ENCODE assay signal across 14 cellular contexts in the genomic region with DNA sequence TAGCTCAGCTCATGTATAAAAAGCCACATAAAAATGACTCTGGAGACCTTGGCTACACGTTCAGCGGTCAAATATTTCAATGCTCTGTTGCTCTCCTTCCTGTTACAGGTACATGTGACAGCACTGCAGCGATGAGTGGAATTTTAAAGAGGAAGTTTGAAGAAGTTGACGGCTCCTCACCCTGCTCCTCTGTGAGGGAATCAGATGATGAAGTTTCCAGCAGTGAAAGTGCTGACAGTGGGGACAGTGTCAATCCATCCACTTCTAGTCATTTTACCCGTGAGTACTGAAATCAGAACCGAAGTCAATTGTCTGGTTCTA.
A peak's percentile ranks its signal among the peaks of the same experiment; 100 is the strongest.
DNase-seq lines count a peak whose midpoint lies in the region; ATAC-seq, FAIRE-seq and TF ChIP-seq lines count a peak whose summit lies in the region.
"Had no signal": no experiment of that assay in that cellular context is flagged by ENCODE, and none has a peak within 500 bp of the region (broad histone marks: within the 10 kb centered on the region; RNA-seq: fewer than 3 reads in every experiment).

No MANE protein-coding gene starts in this region.

- peak overlapping the region in 1 of 2 donors; percentile 40 for H3K9ac ChIP-seq in kidney (ENCODE audit: low read length in 2 of 2)

- H3K27ac ChIP-seq in kidney (ENCODE audit: low read depth in 2 of 2, low read length in 2 of 2), result peak overlapping the region in 1 of 2 donors; percentile 19
- H3K27ac ChIP-seq in PC-9, result no peak overlapping the region
- H3K27ac ChIP-seq: heart right ventricle, tibial artery had no signal

- ATAC-seq in GM21529 (IDR thresholded peaks at IDR 0.05; ENCODE audit: unreplicated experiment), result peak; percentile 98
- ATAC-seq in HG03196 (IDR thresholded peaks at IDR 0.05; ENCODE audit: unreplicated experiment), result peak; percentile 95
- ATAC-seq: heart right ventricle; naive thymus-derived CD4-positive, alpha-beta T cell had no signal

- FAIRE-seq in GM18507 (lab: Jason Lieb, UNC) (peak; percentile 69), kidney (lab: Jason Lieb, UNC) (no peak)
- FAIRE-seq: colon had no signal

- H3K4me1 ChIP-seq in kidney (ENCODE audit: control insufficient read depth in 1 of 2, insufficient read depth in 1 of 2, low read depth in 1 of 2, low read length in 2 of 2), result no peaks in the 10 kb centered on the region
- H3K4me1 ChIP-seq in PC-9 (replicated peaks; ENCODE audit: insufficient read depth), result no peaks in the 10 kb centered on the region
- H3K4me1 ChIP-seq: heart right ventricle, tibial artery had no signal

- no TSS peak for BruUV-seq in PC-9 (replicated peaks; lab: Mats Ljungman, UMichigan)

- no peaks in the 10 kb centered on the region for H3K9me3 ChIP-seq in kidney (ENCODE audit: control insufficient read depth in 1 of 2, low read length in 2 of 2)
- H3K9me3 ChIP-seq in PC-9 (ENCODE audit: insufficient read depth, low read depth), result no peaks in the 10 kb centered on the region
- H3K9me3 ChIP-seq: heart right ventricle, tibial artery had no signal

- intact Hi-C loops in kidney (cut with DNase I) (no loop called here), PC-9 (cut with micrococcal nuclease; ENCODE audit: unreplicated experiment) (no loop called here)

- CTCF ChIA-PET in PC-9 (lab: Charles Lee), result no interaction called here

- H3K4me3 ChIP-seq in kidney (ENCODE audit: low read length in 2 of 2) (peak overlapping the region in 1 of 2 donors; percentile 54), PC-9 (no peak overlapping the region)
- H3K4me3 ChIP-seq: heart right ventricle, tibial artery had no signal

- DNase-seq in GM18507 (ENCODE audit: extremely low spot score, insufficient read length, low read depth) (no peak), glomerular visceral epithelial cell (ENCODE audit: extremely low spot score) (peak; percentile 50), midbrain (lab: John Stamatoyannopoulos, UW) (no peak), DMS153 (lab: John Stamatoyannopoulos, UW) (no peak), kidney (no peak), PC-9 (no peak)
- DNase-seq: activated T-cell treated with anti-CD3 and anti-CD28 coated beads, Interleukin-2, amount 50 U/mL, for 48 hours; heart right ventricle; naive thymus-derived CD4-positive, alpha-beta T cell; NCI-H2227 treated with DMSO at 0.1 percent for 48 hours; tibial artery had no signal

- H3F3A ChIP-seq in PC-9 (ENCODE audit: insufficient read depth, low read depth), result no peaks in the 10 kb centered on the region

- no peaks in the 10 kb centered on the region for H3K27me3 ChIP-seq in PC-9 (ENCODE audit: insufficient read depth, low read depth)
- H3K27me3 ChIP-seq: heart right ventricle, tibial artery had no signal

- POLR2A ChIA-PET in PC-9 (lab: Charles Lee; ENCODE audit: unreplicated experiment), result no interaction called here

- H3K36me3 ChIP-seq in kidney (ENCODE audit: control insufficient read depth in 1 of 2, insufficient read depth in 2 of 2, low read length in 2 of 2) (no peaks in the 10 kb centered on the region), PC-9 (ENCODE audit: low read depth) (no peaks in the 10 kb centered on the region)
- H3K36me3 ChIP-seq: tibial artery had no signal

- no peak overlapping the region for H3K4me2 ChIP-seq in PC-9

- no peaks in the 10 kb centered on the region for H3K79me2 ChIP-seq in PC-9 (ENCODE audit: low read depth)

- H3K9me2 ChIP-seq in PC-9 (ENCODE audit: insufficient read depth), result no peaks in the 10 kb centered on the region

- TF ChIP-seq CTCF in kidney (IDR thresholded peaks at IDR 0.05; ENCODE audit: borderline replicate concordance, extremely low read depth, insufficient read depth) (no peak), PC-9 (conservative IDR thresholded peaks at IDR 0.05) (no peak)

- H4K20me1 ChIP-seq in PC-9 (ENCODE audit: insufficient read depth), result no peaks in the 10 kb centered on the region

- H2AFZ ChIP-seq in PC-9, result no peak overlapping the region
